ENCODE assay signal across 13 cellular contexts in genomic region chr16:11164482-11165270, GRCh38.
DNase-seq lines count a peak whose midpoint lies in the region; ATAC-seq and TF ChIP-seq lines count a peak whose summit lies in the region.
"Had no signal": no experiment of that assay in that cellular context is flagged by ENCODE, and none has a peak within 500 bp of the region (broad histone marks: within the 10 kb centered on the region; RNA-seq: fewer than 3 reads in every experiment).

No MANE protein-coding gene starts in this region.

- ATAC-seq in left ventricle myocardium superior, result no peak
- no peak for ATAC-seq in Right ventricle myocardium superior (ENCODE audit: poor library complexity)
- ATAC-seq in GM18502 (IDR thresholded peaks at IDR 0.05; ENCODE audit: poor library complexity, unreplicated experiment), result no peak
- ATAC-seq: gastroesophageal sphincter had no signal

- TF ChIP-seq CTCF in WERI-Rb-1 (IDR thresholded peaks at IDR 0.05; ENCODE audit: low read depth, low read length) (no peak), hepatocyte (IDR thresholded peaks at IDR 0.05; ENCODE audit: poor library complexity) (no peak), thyroid gland (IDR thresholded peaks at IDR 0.05) (no peak)

- no peak overlapping the region for H2AFZ ChIP-seq in hepatocyte

- intact Hi-C loops in left ventricle myocardium superior (cut with micrococcal nuclease) (no loop called here), Right ventricle myocardium superior (cut with DNase I) (no loop called here), thyroid gland (cut with DNase I) (no loop called here)

- H3K79me2 ChIP-seq in hepatocyte, result no peaks in the 10 kb centered on the region

- H3K4me3 ChIP-seq in WERI-Rb-1 (ENCODE audit: low read depth, low read length) (no peak overlapping the region), hepatocyte (no peak overlapping the region), thyroid gland (replicated peaks in 1 of 3) (no peak overlapping the region)
- H3K4me3 ChIP-seq: gastroesophageal sphincter, SK-N-MC had no signal

- peak overlapping the region; percentile 93 for H3K27ac ChIP-seq in WERI-Rb-1
- H3K27ac ChIP-seq in hepatocyte, result peak overlapping the region; percentile 61
- no peak overlapping the region for H3K27ac ChIP-seq in thyroid gland
- H3K27ac ChIP-seq: SK-N-MC had no signal

- H3K36me3 ChIP-seq in WERI-Rb-1, result peaks cover 15% of the 10 kb centered on the region
- no peaks in the 10 kb centered on the region for H3K36me3 ChIP-seq in hepatocyte (replicated peaks; ENCODE audit: insufficient read depth, low read depth)
- H3K36me3 ChIP-seq in thyroid gland, result peaks cover 6 to 13% of the 10 kb centered on the region in 2 donors

- H3K4me1 ChIP-seq in hepatocyte (ENCODE audit: insufficient read depth), result peaks cover 26% of the 10 kb centered on the region
- H3K4me1 ChIP-seq in thyroid gland, result peaks cover 0 to 8% of the 10 kb centered on the region in 2 donors

- no peak overlapping the region for H3K4me2 ChIP-seq in hepatocyte

- 81% methylated on average over 14 of the region's 14 CpGs for WGBS in hepatocyte (ENCODE audit: low lambda C conversion rate, missing lambda C conversion rate)
- 87 to 94% methylated on average over 13 of the region's 14 CpGs for WGBS in thyroid gland, 2 donors

- no peaks in the 10 kb centered on the region for H4K20me1 ChIP-seq in hepatocyte (ENCODE audit: insufficient read depth, poor library complexity, severe bottlenecking)

- DNase-seq in left ventricle myocardium superior, result peak; percentile 9
- no peak for DNase-seq in Right ventricle myocardium superior
- no peak for DNase-seq in WERI-Rb-1
- no peak for DNase-seq in hepatocyte (ENCODE audit: low spot score)
- DNase-seq in thyroid gland, result peak; percentile 41 to 49
- no peak for DNase-seq in amygdala (lab: John Stamatoyannopoulos, UW)
- DNase-seq: activated effector memory CD4-positive, alpha-beta T cell treated with Interleukin-2 at 50 U/mL for 16 hours; DMS53; stimulated activated CD4-positive, alpha-beta T cell treated with anti-CD3 and anti-CD28 coated beads, Interleukin-12 subunit alpha, Interleukin-12 subunit beta, amount 100 ng/mL, for 4 hours; stimulated activated naive CD4-positive, alpha-beta T cell had no signal

- no peak for TF ChIP-seq POLR2A in thyroid gland (IDR thresholded peaks at IDR 0.05)

- no peaks in the 10 kb centered on the region for H3K27me3 ChIP-seq in WERI-Rb-1 (ENCODE audit: insufficient read depth, low read depth, severe bottlenecking)
- no peaks in the 10 kb centered on the region for H3K27me3 ChIP-seq in hepatocyte
- no peaks in the 10 kb centered on the region for H3K27me3 ChIP-seq in thyroid gland
- H3K27me3 ChIP-seq: gastroesophageal sphincter had no signal

- no peaks in the 10 kb centered on the region for H3K9me2 ChIP-seq in hepatocyte (replicated peaks; ENCODE audit: insufficient read depth)

- no peaks in the 10 kb centered on the region for H3K9me3 ChIP-seq in WERI-Rb-1 (ENCODE audit: severe bottlenecking)
- no peaks in the 10 kb centered on the region for H3K9me3 ChIP-seq in hepatocyte (ENCODE audit: low read depth)
- H3K9me3 ChIP-seq in thyroid gland, result no peaks in the 10 kb centered on the region
- H3K9me3 ChIP-seq: gastroesophageal sphincter had no signal

Comparison
In these comparisons a context has a peak if more than half of its experiments do, and no peak if none do; other contexts are left out.
1. DNase-seq: peak in left ventricle myocardium superior (single experiment) and thyroid gland (2 of 2); none in Right ventricle myocardium superior (single experiment), WERI-Rb-1 (single experiment), hepatocyte (single experiment) and amygdala (0 of 56).
2. H3K27ac ChIP-seq: peak in WERI-Rb-1 (single experiment) and hepatocyte (single experiment); none in thyroid gland (0 of 3).